ENCODE assay signal across 8 cellular contexts in the genomic region with DNA sequence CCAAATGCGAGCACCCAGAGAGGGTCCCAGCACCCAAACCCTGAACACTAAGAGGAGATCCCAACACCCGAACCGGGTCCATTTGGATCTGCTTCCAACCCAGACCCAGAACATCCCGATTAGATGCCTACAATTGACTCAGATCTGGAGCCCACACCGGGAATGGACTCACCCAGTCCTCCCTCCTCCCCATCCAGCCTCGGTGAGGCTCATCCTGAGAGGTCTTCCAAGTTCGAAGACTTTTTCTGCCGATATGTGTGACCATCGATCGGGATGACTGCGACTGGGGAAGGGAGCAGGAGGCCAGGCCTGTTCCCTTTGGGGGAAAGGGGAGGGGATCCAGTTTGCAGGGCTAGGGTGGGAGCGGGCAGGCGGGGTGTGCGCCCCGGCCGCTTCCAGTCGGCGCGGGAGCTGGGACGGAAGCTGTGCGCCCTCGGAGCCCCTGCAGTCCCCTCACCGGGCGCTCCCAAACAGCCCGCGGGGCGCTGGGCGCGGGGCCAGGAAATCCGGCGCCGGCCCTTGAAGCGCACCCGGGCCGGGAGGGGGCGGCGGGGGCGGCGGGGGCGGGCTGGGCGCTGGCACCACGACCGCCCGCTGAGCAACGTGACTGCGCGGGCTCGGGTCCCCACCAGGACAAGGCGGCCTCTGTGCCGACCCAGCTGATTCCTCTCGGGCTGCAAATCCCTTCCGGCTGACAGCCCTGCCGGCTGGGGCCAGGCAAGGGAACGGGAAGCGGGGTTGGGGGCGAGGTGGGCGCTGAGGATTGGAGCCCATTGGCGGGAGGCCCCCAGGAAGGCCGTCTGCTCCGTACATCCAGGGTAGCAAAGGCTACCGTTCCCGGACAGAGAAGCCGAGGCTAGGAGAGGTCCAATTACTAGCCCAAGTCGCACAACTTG.
DNase-seq lines count a peak whose midpoint lies in the region; ATAC-seq and TF ChIP-seq lines count a peak whose summit lies in the region.

No MANE protein-coding gene starts in this region.

- no peaks in the 10 kb centered on the region for H3K9me2 ChIP-seq in PC-3 (replicated peaks; ENCODE audit: low read length)

- H3K4me2 ChIP-seq in PC-3 (ENCODE audit: low read length) = no peak overlapping the region

- no peaks in the 10 kb centered on the region for H3K27me3 ChIP-seq in CD4-positive, CD25-positive, alpha-beta regulatory T cell (ENCODE audit: control insufficient read depth, insufficient read depth, low read length)
- H3K27me3 ChIP-seq in colonic mucosa (no peaks in the 10 kb centered on the region), PC-3 (ENCODE audit: low read length) (no peaks in the 10 kb centered on the region)

- H3K9ac ChIP-seq in colonic mucosa (ENCODE audit: low read depth in 2 of 2, low read length in 2 of 2) (peak overlapping the region; percentile 24 to 38), PC-3 (ENCODE audit: low read length) (no peak overlapping the region)

- peak overlapping the region in 1 of 3 donors; percentile 52 for H3K27ac Mint-ChIP-seq in CD4-positive, CD25-positive, alpha-beta regulatory T cell

- no peaks in the 10 kb centered on the region for H3K36me3 Mint-ChIP-seq in CD4-positive, CD25-positive, alpha-beta regulatory T cell

- CTCF ChIA-PET in PC-3 (lab: Charles Lee) = no interaction called here

- no peaks in the 10 kb centered on the region for H3F3A ChIP-seq in PC-3 (ENCODE audit: low read length, unreplicated experiment)

- no peaks in the 10 kb centered on the region for H3K79me2 ChIP-seq in PC-3 (ENCODE audit: low read length)

- peak in 2 of 3 donors; percentile 9 to 37 for DNase-seq in CD4-positive, CD25-positive, alpha-beta regulatory T cell
- peak; percentile 48 for DNase-seq in NCI-H1105 (lab: John Stamatoyannopoulos, UW)
- no peak for DNase-seq in colonic mucosa
- peak in 1 of 3 donors; percentile 41 for DNase-seq in mucosa of descending colon
- DNase-seq in PC-3 = no peak
- no peak for DNase-seq in NK-92 (lab: John Stamatoyannopoulos, UW; ENCODE audit: unreplicated experiment)
- no peak for DNase-seq in NCI-H1436 treated with DMSO at 0.1 percent for 48 hours (lab: John Stamatoyannopoulos, UW)

- no peak overlapping the region for H3K27ac ChIP-seq in CD4-positive, CD25-positive, alpha-beta regulatory T cell (ENCODE audit: insufficient read depth, low read length, poor library complexity, severe bottlenecking)
- H3K27ac ChIP-seq in colonic mucosa (no peak overlapping the region), PC-3 (ENCODE audit: low read length) (no peak overlapping the region)

- intact Hi-C loops in colonic mucosa (cut with DNase I) (no loop called here), mucosa of descending colon (cut with DNase I, micrococcal nuclease) (no loop called here), PC-3 (cut with micrococcal nuclease) (no loop called here)

- peak in 1 of 2 donors; percentile 24 for ATAC-seq in CD4-positive, CD25-positive, alpha-beta regulatory T cell (ENCODE audit: low read depth in 2 of 2)
- ATAC-seq in mucosa of descending colon (peak; percentile 55), HG03571 (IDR thresholded peaks at IDR 0.05; ENCODE audit: unreplicated experiment) (no peak), PC-3 (no peak)

- peaks cover 8% of the 10 kb centered on the region for H3K4me1 ChIP-seq in CD4-positive, CD25-positive, alpha-beta regulatory T cell (ENCODE audit: control insufficient read depth, insufficient read depth, low read length, poor library complexity, severe bottlenecking)
- H3K4me1 ChIP-seq in colonic mucosa (no peaks in the 10 kb centered on the region), mucosa of descending colon (ENCODE audit: low read depth) (peaks cover 4% of the 10 kb centered on the region), PC-3 (ENCODE audit: insufficient read depth, low read length) (no peaks in the 10 kb centered on the region)

- no peaks in the 10 kb centered on the region for H4K20me1 ChIP-seq in PC-3 (ENCODE audit: low read length)

- H3K27me3 Mint-ChIP-seq in CD4-positive, CD25-positive, alpha-beta regulatory T cell = no peaks in the 10 kb centered on the region

- H3K4me3 ChIP-seq in CD4-positive, CD25-positive, alpha-beta regulatory T cell (ENCODE audit: low read depth, low read length) = no peak overlapping the region
- H3K4me3 ChIP-seq in colonic mucosa = peak overlapping the region; percentile 31
- H3K4me3 ChIP-seq in mucosa of descending colon = no peak overlapping the region
- H3K4me3 ChIP-seq in PC-3 (ENCODE audit: low read length) = no peak overlapping the region

- no peaks in the 10 kb centered on the region for H3K9me3 ChIP-seq in CD4-positive, CD25-positive, alpha-beta regulatory T cell (ENCODE audit: control insufficient read depth in 2 of 2, low read length in 2 of 2)
- H3K9me3 ChIP-seq in colonic mucosa = no peaks in the 10 kb centered on the region
- H3K9me3 ChIP-seq in mucosa of descending colon = no peaks in the 10 kb centered on the region
- H3K9me3 ChIP-seq in PC-3 (ENCODE audit: low read length) = no peaks in the 10 kb centered on the region

- POLR2A ChIA-PET in PC-3 (lab: Charles Lee; ENCODE audit: unreplicated experiment) = no interaction called here

- no peaks in the 10 kb centered on the region for H3K9me3 Mint-ChIP-seq in CD4-positive, CD25-positive, alpha-beta regulatory T cell

- peak overlapping the region in 2 of 4 donors; percentile 59 to 64 for H3K4me3 Mint-ChIP-seq in CD4-positive, CD25-positive, alpha-beta regulatory T cell

- no peaks in the 10 kb centered on the region for H3K36me3 ChIP-seq in CD4-positive, CD25-positive, alpha-beta regulatory T cell (ENCODE audit: control insufficient read depth, insufficient read depth, low read length)
- H3K36me3 ChIP-seq in colonic mucosa (no peaks in the 10 kb centered on the region), mucosa of descending colon (ENCODE audit: low read depth) (no peaks in the 10 kb centered on the region), PC-3 (ENCODE audit: low read depth, low read length) (no peaks in the 10 kb centered on the region)

- H2AFZ ChIP-seq in PC-3 (ENCODE audit: low read length) = no peak overlapping the region

- TF ChIP-seq CTCF in colonic mucosa (IDR thresholded peaks at IDR 0.05) (no peak), mucosa of descending colon (IDR thresholded peaks at IDR 0.05) (no peak), PC-3 (conservative IDR thresholded peaks at IDR 0.05; ENCODE audit: low read depth, low read length) (no peak)

- peaks cover 0 to 13% (median 7%) of the 10 kb centered on the region in 4 donors for H3K4me1 Mint-ChIP-seq in CD4-positive, CD25-positive, alpha-beta regulatory T cell

- no TSS peak for BruUV-seq in PC-3 (replicated peaks; lab: Mats Ljungman, UMichigan)

Comparison
In these comparisons a context has a peak if more than half of its experiments do, and no peak if none do; other contexts are left out.
1. DNase-seq: peak in CD4-positive, CD25-positive, alpha-beta regulatory T cell (2 of 3) and NCI-H1105 (single experiment); none in colonic mucosa (single experiment), PC-3 (single experiment), NK-92 (single experiment) and NCI-H1436 treated with DMSO at 0.1 percent for 48 hours (single experiment).